In the genomic region with DNA sequence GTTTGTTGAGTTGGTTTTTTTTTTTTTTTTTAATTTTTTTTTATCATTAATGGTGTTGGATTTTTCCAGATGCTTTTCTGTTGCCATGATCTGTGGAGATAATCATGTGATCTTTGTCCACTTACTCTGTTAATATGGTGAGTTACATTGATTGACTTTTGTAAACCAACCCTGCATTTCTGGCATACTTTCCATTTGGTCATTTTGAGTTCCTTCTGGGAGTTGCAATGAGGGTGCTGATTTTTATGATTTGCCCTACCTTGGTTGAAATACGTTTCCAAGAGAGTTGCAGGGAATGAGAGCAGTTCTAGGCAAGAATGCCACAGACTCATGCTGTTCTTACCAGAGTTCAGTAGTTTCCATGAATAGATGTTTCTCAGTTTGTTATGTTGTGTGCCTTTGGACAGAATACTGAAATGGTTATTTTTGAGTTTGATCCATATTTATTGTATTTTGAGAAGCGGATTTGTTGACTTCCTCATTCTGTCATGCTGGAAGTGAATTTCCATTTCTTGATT, we compare ENCODE assay signal across 23 cellular contexts.
"Had no signal": no experiment of that assay in that cellular context is flagged by ENCODE, and none has a peak within 500 bp of the region (broad histone marks: within the 10 kb centered on the region; RNA-seq: fewer than 3 reads in every experiment).

No MANE protein-coding gene starts in this region.

- ATAC-seq: left colon; left ventricle myocardium superior; naive thymus-derived CD4-positive, alpha-beta T cell; psoas muscle; sciatic nerve; stimulated activated naive B cell treated with anti-CD40 and anti-IgM and Interleukin-4, amounts not matched to agents 10 μg/mL and 1 μg/mL and 100 μg/mL, for 72 hours; stimulated activated naive CD8-positive, alpha-beta T cell treated with anti-CD3 and anti-CD28 coated beads, Interleukin-15, amount 100 ng/mL, for 72 hours; upper lobe of right lung had no signal

- H3K27ac ChIP-seq: dorsolateral prefrontal cortex, hepatocyte, parathyroid adenoma, psoas muscle, spleen, testis, tibial nerve, upper lobe of right lung, vagina had no signal

- DNase-seq: dorsolateral prefrontal cortex; effector CD8-positive, alpha-beta T cell; foreskin melanocyte; head of caudate nucleus; left colon; left ventricle myocardium superior; naive thymus-derived CD4-positive, alpha-beta T cell; nephron progenitor cell; psoas muscle; retina; spleen; stimulated activated CD4-positive, alpha-beta T cell treated with anti-CD3 and anti-CD28 coated beads, Interleukin-2, amount 100 ng/mL, for 24 hours; stimulated activated CD4-positive, alpha-beta T cell treated with anti-CD3 and anti-CD28 coated beads, Interleukin-4, amount 100 ng/mL, for 4 hours; stimulated activated naive B cell treated with anti-CD40 and anti-IgM and Interleukin-4, amounts not matched to agents 10 μg/mL and 1 μg/mL and 100 μg/mL, for 72 hours; stimulated activated naive CD8-positive, alpha-beta T cell treated with anti-CD3 and anti-CD28 coated beads, Interleukin-15, amount 100 ng/mL, for 72 hours; testis; upper lobe of right lung had no signal

- H3K4me3 ChIP-seq: dorsolateral prefrontal cortex, hepatocyte, lung, psoas muscle, spleen, testis, tibial nerve, upper lobe of right lung, vagina had no signal

- H3K4me3 Mint-ChIP-seq: naive thymus-derived CD4-positive, alpha-beta T cell; nephron progenitor cell; stimulated activated naive B cell treated with anti-CD40 and anti-IgM and Interleukin-4, amounts not matched to agents 10 μg/mL and 1 μg/mL and 100 μg/mL, for 72 hours; stimulated activated naive CD8-positive, alpha-beta T cell treated with anti-CD3 and anti-CD28 coated beads, Interleukin-15, amount 100 ng/mL, for 72 hours had no signal

- H3K4me1 Mint-ChIP-seq: nephron progenitor cell; stimulated activated naive B cell treated with anti-CD40 and anti-IgM and Interleukin-4, amounts not matched to agents 10 μg/mL and 1 μg/mL and 100 μg/mL, for 72 hours had no signal

- H3K27me3 Mint-ChIP-seq: naive thymus-derived CD4-positive, alpha-beta T cell; stimulated activated naive B cell treated with anti-CD40 and anti-IgM and Interleukin-4, amounts not matched to agents 10 μg/mL and 1 μg/mL and 100 μg/mL, for 72 hours; stimulated activated naive CD8-positive, alpha-beta T cell treated with anti-CD3 and anti-CD28 coated beads, Interleukin-15, amount 100 ng/mL, for 72 hours had no signal

- H3K27ac Mint-ChIP-seq: nephron progenitor cell; stimulated activated naive B cell treated with anti-CD40 and anti-IgM and Interleukin-4, amounts not matched to agents 10 μg/mL and 1 μg/mL and 100 μg/mL, for 72 hours; stimulated activated naive CD8-positive, alpha-beta T cell treated with anti-CD3 and anti-CD28 coated beads, Interleukin-15, amount 100 ng/mL, for 72 hours had no signal

- H3K9me3 ChIP-seq: psoas muscle, testis, upper lobe of right lung, vagina had no signal

- H3K4me1 ChIP-seq: parathyroid adenoma, psoas muscle, spleen, testis, upper lobe of right lung, vagina had no signal
